Comparison of ENCODE assay signal across 10 cellular contexts in genomic region chr17:31310260-31310659, GRCh38.
DNase-seq lines count a peak whose midpoint lies in the region; ATAC-seq and TF ChIP-seq lines count a peak whose summit lies in the region.
"Had no signal": no experiment of that assay in that cellular context is flagged by ENCODE, and none has a peak within 500 bp of the region (broad histone marks: within the 10 kb centered on the region; RNA-seq: fewer than 3 reads in every experiment).

No MANE protein-coding gene starts in this region.

- DNase-seq in activated naive CD8-positive, alpha-beta T cell treated with anti-CD3 and anti-CD28 coated beads, Interleukin-2, amount 50 U/mL, for 24 hours = no peak
- DNase-seq in stimulated activated CD4-positive, alpha-beta T cell treated with anti-CD3 and anti-CD28 coated beads, Interleukin-2, amount 100 ng/mL, for 4 hours (ENCODE audit: low read depth) = peak; percentile 42
- DNase-seq in NCI-H526 treated with DMSO at 0.1 percent for 48 hours (lab: John Stamatoyannopoulos, UW) = no peak
- DNase-seq: mammary epithelial cell, NCI-H1048 had no signal

- ATAC-seq in activated naive CD8-positive, alpha-beta T cell treated with anti-CD3 and anti-CD28 coated beads, Interleukin-2, amount 50 U/mL, for 24 hours = no peak
- ATAC-seq in GM18498 (IDR thresholded peaks at IDR 0.05; ENCODE audit: unreplicated experiment) = no peak
- ATAC-seq in GM21360 (IDR thresholded peaks at IDR 0.05; ENCODE audit: unreplicated experiment) = no peak
- no peak for ATAC-seq in activated CD4-positive, CD25-positive, alpha-beta regulatory T cell treated with anti-CD3 and anti-CD28 coated beads, Interleukin-2, amount 50 U/mL, for 24 hours

- peaks cover 30% of the 10 kb centered on the region for H3K36me3 Mint-ChIP-seq in T-helper 1 cell treated with Interleukin-12 subunit alpha and Interleukin-12 subunit beta and Interleukin-4 antibody, amounts not matched to agents 30 μg/mL and 1 μg/mL, for 36 hours (ENCODE audit: low read depth)
- peaks cover 19% of the 10 kb centered on the region for H3K36me3 Mint-ChIP-seq in activated naive CD8-positive, alpha-beta T cell treated with anti-CD3 and anti-CD28 coated beads, Interleukin-2, amount 50 U/mL, for 24 hours (ENCODE audit: low read depth)

- peak overlapping the region; percentile 93 for H3K4me3 Mint-ChIP-seq in T-helper 1 cell treated with Interleukin-12 subunit alpha and Interleukin-12 subunit beta and Interleukin-4 antibody, amounts not matched to agents 30 μg/mL and 1 μg/mL, for 36 hours
- peak overlapping the region; percentile 84 for H3K4me3 Mint-ChIP-seq in activated naive CD8-positive, alpha-beta T cell treated with anti-CD3 and anti-CD28 coated beads, Interleukin-2, amount 50 U/mL, for 24 hours

- peak; percentile 19 for TF ChIP-seq POLR2A in GM15510 (IDR thresholded peaks at IDR 0.05; ENCODE audit: borderline replicate concordance, extremely low read depth, insufficient read length)

- peaks cover under 1% of the 10 kb centered on the region for H3K9me3 Mint-ChIP-seq in T-helper 1 cell treated with Interleukin-12 subunit alpha and Interleukin-12 subunit beta and Interleukin-4 antibody, amounts not matched to agents 30 μg/mL and 1 μg/mL, for 36 hours
- H3K9me3 Mint-ChIP-seq in activated naive CD8-positive, alpha-beta T cell treated with anti-CD3 and anti-CD28 coated beads, Interleukin-2, amount 50 U/mL, for 24 hours = no peaks in the 10 kb centered on the region

- no peaks in the 10 kb centered on the region for H3K27me3 Mint-ChIP-seq in T-helper 1 cell treated with Interleukin-12 subunit alpha and Interleukin-12 subunit beta and Interleukin-4 antibody, amounts not matched to agents 30 μg/mL and 1 μg/mL, for 36 hours (ENCODE audit: low read depth)
- no peaks in the 10 kb centered on the region for H3K27me3 Mint-ChIP-seq in activated naive CD8-positive, alpha-beta T cell treated with anti-CD3 and anti-CD28 coated beads, Interleukin-2, amount 50 U/mL, for 24 hours

- H3K4me1 Mint-ChIP-seq in T-helper 1 cell treated with Interleukin-12 subunit alpha and Interleukin-12 subunit beta and Interleukin-4 antibody, amounts not matched to agents 30 μg/mL and 1 μg/mL, for 36 hours (ENCODE audit: low read depth) = peaks cover 46% of the 10 kb centered on the region
- H3K4me1 Mint-ChIP-seq in activated naive CD8-positive, alpha-beta T cell treated with anti-CD3 and anti-CD28 coated beads, Interleukin-2, amount 50 U/mL, for 24 hours = peaks cover 67% of the 10 kb centered on the region

- peak overlapping the region; percentile 96 for H3K27ac Mint-ChIP-seq in T-helper 1 cell treated with Interleukin-12 subunit alpha and Interleukin-12 subunit beta and Interleukin-4 antibody, amounts not matched to agents 30 μg/mL and 1 μg/mL, for 36 hours
- H3K27ac Mint-ChIP-seq in activated naive CD8-positive, alpha-beta T cell treated with anti-CD3 and anti-CD28 coated beads, Interleukin-2, amount 50 U/mL, for 24 hours = peak overlapping the region; percentile 91
